Comparison of ENCODE assay signal across 1 cellular context in genomic region chr11:65850217-65851082, GRCh38.
TF ChIP-seq lines count a peak whose summit lies in the region.

No MANE protein-coding gene starts in this region.

TF ChIP-seq in HepG2, 621 proteins besides CTCF, POLR2A, EP300 and RAD21:
- peak; percentile 27; the same call in 1 of the 2 replicates for TF ChIP-seq POLR2G (IDR thresholded peaks at IDR 0.05; ENCODE audit: low read depth, low read length)
- TF ChIP-seq ERF (CRISPR knock-in tag; IDR thresholded peaks at IDR 0.05) = no peak
- no peak for TF ChIP-seq TBP (CRISPR knock-in tag; IDR thresholded peaks at IDR 0.05)
- TF ChIP-seq ARID2 (CRISPR knock-in tag; IDR thresholded peaks at IDR 0.05; ENCODE audit: borderline replicate concordance) = no peak
- TF ChIP-seq, protein P1, sequence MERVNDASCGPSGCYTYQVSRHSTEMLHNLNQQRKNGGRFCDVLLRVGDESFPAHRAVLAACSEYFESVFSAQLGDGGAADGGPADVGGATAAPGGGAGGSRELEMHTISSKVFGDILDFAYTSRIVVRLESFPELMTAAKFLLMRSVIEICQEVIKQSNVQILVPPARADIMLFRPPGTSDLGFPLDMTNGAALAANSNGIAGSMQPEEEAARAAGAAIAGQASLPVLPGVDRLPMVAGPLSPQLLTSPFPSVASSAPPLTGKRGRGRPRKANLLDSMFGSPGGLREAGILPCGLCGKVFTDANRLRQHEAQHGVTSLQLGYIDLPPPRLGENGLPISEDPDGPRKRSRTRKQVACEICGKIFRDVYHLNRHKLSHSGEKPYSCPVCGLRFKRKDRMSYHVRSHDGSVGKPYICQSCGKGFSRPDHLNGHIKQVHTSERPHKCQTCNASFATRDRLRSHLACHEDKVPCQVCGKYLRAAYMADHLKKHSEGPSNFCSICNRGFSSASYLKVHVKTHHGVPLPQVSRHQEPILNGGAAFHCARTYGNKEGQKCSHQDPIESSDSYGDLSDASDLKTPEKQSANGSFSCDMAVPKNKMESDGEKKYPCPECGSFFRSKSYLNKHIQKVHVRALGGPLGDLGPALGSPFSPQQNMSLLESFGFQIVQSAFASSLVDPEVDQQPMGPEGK (CRISPR knock-in tag; IDR thresholded peaks at IDR 0.05) = peak; percentile 60
- no peak for TF ChIP-seq ZNF563 (CRISPR knock-in tag; IDR thresholded peaks at IDR 0.05)
- 0 out of 2 replicates have a peak, but pooled peaks have one; percentile 28 for TF ChIP-seq HNF4A (CRISPR knock-in tag; IDR thresholded peaks at IDR 0.05)
- TF ChIP-seq NR2C2 (CRISPR knock-in tag; IDR thresholded peaks at IDR 0.05; ENCODE audit: borderline replicate concordance) = peak; percentile 56; the same call in 1 of the 2 replicates
- no peak for TF ChIP-seq SIN3A (IDR thresholded peaks at IDR 0.05; ENCODE audit: borderline replicate concordance, low read depth, low read length)
- TF ChIP-seq AGO1 (IDR thresholded peaks at IDR 0.05; ENCODE audit: low read depth, low read length, poor library complexity, severe bottlenecking) = peak; percentile 61
- no peak for TF ChIP-seq SALL2 (CRISPR knock-in tag; IDR thresholded peaks at IDR 0.05)
- TF ChIP-seq ZNF34 (CRISPR knock-in tag; IDR thresholded peaks at IDR 0.05; ENCODE audit: borderline replicate concordance) = no peak
- TF ChIP-seq AGO2 (optimal IDR thresholded peaks at IDR 0.05; ENCODE audit: low read depth, low read length) = peak; percentile 83
- TF ChIP-seq NR2F1 (CRISPR knock-in tag; IDR thresholded peaks at IDR 0.05) = peak in 1 of 2 experiments; percentile 58; a peak in 1 of 4 replicates
- TF ChIP-seq ZNF530 (CRISPR knock-in tag; IDR thresholded peaks at IDR 0.05; ENCODE audit: low read depth) = no peak
- no peak for TF ChIP-seq LCORL (IDR thresholded peaks at IDR 0.05)
- TF ChIP-seq LCORL (CRISPR knock-in tag; IDR thresholded peaks at IDR 0.05) = no peak
- no peak for TF ChIP-seq GTF2F1 (IDR thresholded peaks at IDR 0.05; ENCODE audit: low read length)
- TF ChIP-seq, protein P2, sequence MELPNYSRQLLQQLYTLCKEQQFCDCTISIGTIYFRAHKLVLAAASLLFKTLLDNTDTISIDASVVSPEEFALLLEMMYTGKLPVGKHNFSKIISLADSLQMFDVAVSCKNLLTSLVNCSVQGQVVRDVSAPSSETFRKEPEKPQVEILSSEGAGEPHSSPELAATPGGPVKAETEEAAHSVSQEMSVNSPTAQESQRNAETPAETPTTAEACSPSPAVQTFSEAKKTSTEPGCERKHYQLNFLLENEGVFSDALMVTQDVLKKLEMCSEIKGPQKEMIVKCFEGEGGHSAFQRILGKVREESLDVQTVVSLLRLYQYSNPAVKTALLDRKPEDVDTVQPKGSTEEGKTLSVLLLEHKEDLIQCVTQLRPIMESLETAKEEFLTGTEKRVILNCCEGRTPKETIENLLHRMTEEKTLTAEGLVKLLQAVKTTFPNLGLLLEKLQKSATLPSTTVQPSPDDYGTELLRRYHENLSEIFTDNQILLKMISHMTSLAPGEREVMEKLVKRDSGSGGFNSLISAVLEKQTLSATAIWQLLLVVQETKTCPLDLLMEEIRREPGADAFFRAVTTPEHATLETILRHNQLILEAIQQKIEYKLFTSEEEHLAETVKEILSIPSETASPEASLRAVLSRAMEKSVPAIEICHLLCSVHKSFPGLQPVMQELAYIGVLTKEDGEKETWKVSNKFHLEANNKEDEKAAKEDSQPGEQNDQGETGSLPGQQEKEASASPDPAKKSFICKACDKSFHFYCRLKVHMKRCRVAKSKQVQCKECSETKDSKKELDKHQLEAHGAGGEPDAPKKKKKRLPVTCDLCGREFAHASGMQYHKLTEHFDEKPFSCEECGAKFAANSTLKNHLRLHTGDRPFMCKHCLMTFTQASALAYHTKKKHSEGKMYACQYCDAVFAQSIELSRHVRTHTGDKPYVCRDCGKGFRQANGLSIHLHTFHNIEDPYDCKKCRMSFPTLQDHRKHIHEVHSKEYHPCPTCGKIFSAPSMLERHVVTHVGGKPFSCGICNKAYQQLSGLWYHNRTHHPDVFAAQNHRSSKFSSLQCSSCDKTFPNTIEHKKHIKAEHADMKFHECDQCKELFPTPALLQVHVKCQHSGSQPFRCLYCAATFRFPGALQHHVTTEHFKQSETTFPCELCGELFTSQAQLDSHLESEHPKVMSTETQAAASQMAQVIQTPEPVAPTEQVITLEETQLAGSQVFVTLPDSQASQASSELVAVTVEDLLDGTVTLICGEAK (IDR thresholded peaks at IDR 0.05) = no peak
- TF ChIP-seq, protein P2 (CRISPR knock-in tag; IDR thresholded peaks at IDR 0.05) = 0 out of 2 replicates have a peak, but pooled peaks have one; percentile 2
- TF ChIP-seq ZNF552 (CRISPR knock-in tag; IDR thresholded peaks at IDR 0.05; ENCODE audit: borderline replicate concordance) = no peak
- TF ChIP-seq NR2F2 (IDR thresholded peaks at IDR 0.05; ENCODE audit: borderline replicate concordance, low read depth) = peak; percentile 34; the same call in 1 of the 2 replicates
- no peak for TF ChIP-seq THRA (CRISPR knock-in tag; IDR thresholded peaks at IDR 0.05; ENCODE audit: borderline replicate concordance)
- peak; percentile 75 for TF ChIP-seq NR2F6 (IDR thresholded peaks at IDR 0.05)
- TF ChIP-seq NR2F6 (CRISPR knock-in tag; IDR thresholded peaks at IDR 0.05) = peak; percentile 80
- no peak for TF ChIP-seq EED (CRISPR knock-in tag; IDR thresholded peaks at IDR 0.05)
- TF ChIP-seq SPEN (CRISPR knock-in tag; IDR thresholded peaks at IDR 0.05; ENCODE audit: low read depth) = no peak
- TF ChIP-seq ZBTB8A (CRISPR knock-in tag; IDR thresholded peaks at IDR 0.05; ENCODE audit: borderline replicate concordance, low read depth) = no peak
- no peak for TF ChIP-seq RAD51 (IDR thresholded peaks at IDR 0.05; ENCODE audit: borderline replicate concordance)
- TF ChIP-seq DPF2 (CRISPR knock-in tag; IDR thresholded peaks at IDR 0.05; ENCODE audit: borderline replicate concordance, low read depth) = no peak
- TF ChIP-seq MEIS2 (CRISPR knock-in tag; IDR thresholded peaks at IDR 0.05) = no peak
- no peak for TF ChIP-seq ZNF17 (CRISPR knock-in tag; IDR thresholded peaks at IDR 0.05)
- TF ChIP-seq, protein P3, sequence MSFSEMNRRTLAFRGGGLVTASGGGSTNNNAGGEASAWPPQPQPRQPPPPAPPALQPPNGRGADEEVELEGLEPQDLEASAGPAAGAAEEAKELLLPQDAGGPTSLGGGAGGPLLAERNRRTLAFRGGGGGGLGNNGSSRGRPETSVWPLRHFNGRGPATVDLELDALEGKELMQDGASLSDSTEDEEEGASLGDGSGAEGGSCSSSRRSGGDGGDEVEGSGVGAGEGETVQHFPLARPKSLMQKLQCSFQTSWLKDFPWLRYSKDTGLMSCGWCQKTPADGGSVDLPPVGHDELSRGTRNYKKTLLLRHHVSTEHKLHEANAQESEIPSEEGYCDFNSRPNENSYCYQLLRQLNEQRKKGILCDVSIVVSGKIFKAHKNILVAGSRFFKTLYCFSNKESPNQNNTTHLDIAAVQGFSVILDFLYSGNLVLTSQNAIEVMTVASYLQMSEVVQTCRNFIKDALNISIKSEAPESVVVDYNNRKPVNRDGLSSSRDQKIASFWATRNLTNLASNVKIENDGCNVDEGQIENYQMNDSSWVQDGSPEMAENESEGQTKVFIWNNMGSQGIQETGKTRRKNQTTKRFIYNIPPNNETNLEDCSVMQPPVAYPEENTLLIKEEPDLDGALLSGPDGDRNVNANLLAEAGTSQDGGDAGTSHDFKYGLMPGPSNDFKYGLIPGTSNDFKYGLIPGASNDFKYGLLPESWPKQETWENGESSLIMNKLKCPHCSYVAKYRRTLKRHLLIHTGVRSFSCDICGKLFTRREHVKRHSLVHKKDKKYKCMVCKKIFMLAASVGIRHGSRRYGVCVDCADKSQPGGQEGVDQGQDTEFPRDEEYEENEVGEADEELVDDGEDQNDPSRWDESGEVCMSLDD (CRISPR knock-in tag; IDR thresholded peaks at IDR 0.05; ENCODE audit: borderline replicate concordance) = no peak
- TF ChIP-seq REPIN1 (CRISPR knock-in tag; IDR thresholded peaks at IDR 0.05; ENCODE audit: borderline replicate concordance, low read depth) = no peak
- TF ChIP-seq, protein P4, sequence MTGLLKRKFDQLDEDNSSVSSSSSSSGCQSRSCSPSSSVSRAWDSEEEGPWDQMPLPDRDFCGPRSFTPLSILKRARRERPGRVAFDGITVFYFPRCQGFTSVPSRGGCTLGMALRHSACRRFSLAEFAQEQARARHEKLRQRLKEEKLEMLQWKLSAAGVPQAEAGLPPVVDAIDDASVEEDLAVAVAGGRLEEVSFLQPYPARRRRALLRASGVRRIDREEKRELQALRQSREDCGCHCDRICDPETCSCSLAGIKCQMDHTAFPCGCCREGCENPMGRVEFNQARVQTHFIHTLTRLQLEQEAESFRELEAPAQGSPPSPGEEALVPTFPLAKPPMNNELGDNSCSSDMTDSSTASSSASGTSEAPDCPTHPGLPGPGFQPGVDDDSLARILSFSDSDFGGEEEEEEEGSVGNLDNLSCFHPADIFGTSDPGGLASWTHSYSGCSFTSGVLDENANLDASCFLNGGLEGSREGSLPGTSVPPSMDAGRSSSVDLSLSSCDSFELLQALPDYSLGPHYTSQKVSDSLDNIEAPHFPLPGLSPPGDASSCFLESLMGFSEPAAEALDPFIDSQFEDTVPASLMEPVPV (CRISPR knock-in tag; IDR thresholded peaks at IDR 0.05) = 0 out of 2 replicates have a peak, but pooled peaks have one; percentile 52
- TF ChIP-seq HNF1B (CRISPR knock-in tag; IDR thresholded peaks at IDR 0.05) = 0 out of 2 replicates have a peak, but pooled peaks have one; percentile 10
